Comparison of ENCODE assay signal across 1 cellular context in the genomic region with DNA sequence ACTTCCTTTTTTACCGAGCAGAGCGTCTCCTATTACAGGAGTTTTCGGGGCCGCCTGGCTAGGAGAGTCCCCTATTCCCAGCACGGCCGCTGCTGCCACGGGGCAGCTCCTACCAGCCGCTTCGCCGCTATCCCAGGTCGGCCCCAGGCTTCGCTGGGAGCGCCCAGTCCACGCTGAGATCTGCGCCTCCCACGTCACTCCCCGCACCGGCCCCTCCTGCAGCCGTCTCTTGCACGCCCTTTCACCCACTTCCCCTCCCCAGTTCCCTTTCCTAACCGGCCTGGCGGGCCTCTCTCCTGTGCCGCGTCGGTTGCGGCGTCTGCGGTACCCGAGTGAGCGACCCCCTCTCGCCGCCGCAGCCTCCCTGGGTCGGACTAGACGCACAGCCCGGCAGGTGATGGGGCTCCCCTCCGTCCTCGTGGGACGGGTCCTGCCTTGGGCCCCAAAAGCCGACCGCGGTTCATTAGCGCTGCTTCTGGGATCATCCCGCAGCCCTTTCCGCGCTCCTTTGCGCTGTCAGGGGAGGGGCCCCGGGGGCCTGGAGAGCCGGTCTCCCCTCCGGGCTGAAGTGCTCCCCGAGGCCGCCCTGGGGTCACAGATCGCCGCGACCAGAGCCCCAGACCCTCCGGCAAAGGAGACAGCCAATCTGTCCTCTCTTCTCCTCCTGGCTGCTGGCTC.
TF ChIP-seq lines count a peak whose summit lies in the region.

No MANE protein-coding gene starts in this region.

TF ChIP-seq in HepG2, 621 proteins besides CTCF, POLR2A, EP300 and RAD21 (continued from another document and continues in another):
- TF ChIP-seq, protein P1, sequence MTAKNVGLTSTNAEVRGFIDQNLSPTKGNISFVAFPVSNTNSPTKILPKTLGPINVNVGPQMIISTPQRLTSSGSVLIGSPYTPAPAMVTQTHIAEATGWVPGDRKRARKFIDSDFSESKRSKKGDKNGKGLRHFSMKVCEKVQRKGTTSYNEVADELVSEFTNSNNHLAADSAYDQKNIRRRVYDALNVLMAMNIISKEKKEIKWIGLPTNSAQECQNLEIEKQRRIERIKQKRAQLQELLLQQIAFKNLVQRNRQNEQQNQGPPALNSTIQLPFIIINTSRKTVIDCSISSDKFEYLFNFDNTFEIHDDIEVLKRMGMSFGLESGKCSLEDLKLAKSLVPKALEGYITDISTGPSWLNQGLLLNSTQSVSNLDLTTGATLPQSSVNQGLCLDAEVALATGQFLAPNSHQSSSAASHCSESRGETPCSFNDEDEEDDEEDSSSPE (CRISPR knock-in tag; IDR thresholded peaks at IDR 0.05), result no peak; the same call in 1 of the 2 replicates
- TF ChIP-seq ATF5 (CRISPR knock-in tag; IDR thresholded peaks at IDR 0.05; ENCODE audit: low read depth) (no peak), SNRNP70 (IDR thresholded peaks at IDR 0.05; ENCODE audit: low read depth, low read length) (no peak), FOSL2 (CRISPR knock-in tag; IDR thresholded peaks at IDR 0.05) (no peak; the same call in 1 of the 2 replicates), ZNF615 (CRISPR knock-in tag; IDR thresholded peaks at IDR 0.05; ENCODE audit: borderline replicate concordance) (no peak; the same call in 1 of the 2 replicates), DZIP1 (CRISPR knock-in tag; IDR thresholded peaks at IDR 0.05) (no peak), MBD4 (IDR thresholded peaks at IDR 0.05; ENCODE audit: borderline replicate concordance, low read length) (no peak), KDM5B (CRISPR knock-in tag; IDR thresholded peaks at IDR 0.05; ENCODE audit: borderline replicate concordance) (peak; percentile 65; the same call in 1 of the 2 replicates), ZNF781 (CRISPR knock-in tag; IDR thresholded peaks at IDR 0.05; ENCODE audit: borderline replicate concordance, not compliant biosample characterization) (peak; percentile 62), GFI1 (CRISPR knock-in tag; IDR thresholded peaks at IDR 0.05; ENCODE audit: borderline replicate concordance) (no peak), ZNF572 (CRISPR knock-in tag; IDR thresholded peaks at IDR 0.05) (no peak), MZF1 (CRISPR knock-in tag; IDR thresholded peaks at IDR 0.05; ENCODE audit: borderline replicate concordance) (no peak), ZBTB40 (IDR thresholded peaks at IDR 0.05) (no peak), ZBTB40 (CRISPR knock-in tag; IDR thresholded peaks at IDR 0.05) (0 out of 2 replicates have a peak, but pooled peaks have one; percentile 4), RBFOX2 (IDR thresholded peaks at IDR 0.05; ENCODE audit: low read depth, low read length) (peak; percentile 99), ZNF430 (CRISPR knock-in tag; IDR thresholded peaks at IDR 0.05) (0 out of 2 replicates have a peak, but pooled peaks have one; percentile 13), ZNF484 (CRISPR knock-in tag; IDR thresholded peaks at IDR 0.05; ENCODE audit: borderline replicate concordance, low read depth) (no peak), GPN1 (CRISPR knock-in tag; IDR thresholded peaks at IDR 0.05; ENCODE audit: borderline replicate concordance) (no peak), ZNF563 (CRISPR knock-in tag; IDR thresholded peaks at IDR 0.05) (peak; percentile 77; the same call in 1 of the 2 replicates), FOXO4 (CRISPR knock-in tag; conservative IDR thresholded peaks at IDR 0.05) (0 out of 2 replicates have a peak, but pooled peaks have one; percentile 49), NCOA2 (CRISPR knock-in tag; IDR thresholded peaks at IDR 0.05) (no peak; the same call in 1 of the 2 replicates), ISL2 (CRISPR knock-in tag; IDR thresholded peaks at IDR 0.05) (no peak), ZBTB38 (CRISPR knock-in tag; IDR thresholded peaks at IDR 0.05) (no peak)
- TF ChIP-seq, protein P2, sequence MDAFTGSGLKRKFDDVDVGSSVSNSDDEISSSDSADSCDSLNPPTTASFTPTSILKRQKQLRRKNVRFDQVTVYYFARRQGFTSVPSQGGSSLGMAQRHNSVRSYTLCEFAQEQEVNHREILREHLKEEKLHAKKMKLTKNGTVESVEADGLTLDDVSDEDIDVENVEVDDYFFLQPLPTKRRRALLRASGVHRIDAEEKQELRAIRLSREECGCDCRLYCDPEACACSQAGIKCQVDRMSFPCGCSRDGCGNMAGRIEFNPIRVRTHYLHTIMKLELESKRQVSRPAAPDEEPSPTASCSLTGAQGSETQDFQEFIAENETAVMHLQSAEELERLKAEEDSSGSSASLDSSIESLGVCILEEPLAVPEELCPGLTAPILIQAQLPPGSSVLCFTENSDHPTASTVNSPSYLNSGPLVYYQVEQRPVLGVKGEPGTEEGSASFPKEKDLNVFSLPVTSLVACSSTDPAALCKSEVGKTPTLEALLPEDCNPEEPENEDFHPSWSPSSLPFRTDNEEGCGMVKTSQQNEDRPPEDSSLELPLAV (CRISPR knock-in tag; conservative IDR thresholded peaks at IDR 0.05; ENCODE audit: low read depth), result no peak
- TF ChIP-seq, protein P3, sequence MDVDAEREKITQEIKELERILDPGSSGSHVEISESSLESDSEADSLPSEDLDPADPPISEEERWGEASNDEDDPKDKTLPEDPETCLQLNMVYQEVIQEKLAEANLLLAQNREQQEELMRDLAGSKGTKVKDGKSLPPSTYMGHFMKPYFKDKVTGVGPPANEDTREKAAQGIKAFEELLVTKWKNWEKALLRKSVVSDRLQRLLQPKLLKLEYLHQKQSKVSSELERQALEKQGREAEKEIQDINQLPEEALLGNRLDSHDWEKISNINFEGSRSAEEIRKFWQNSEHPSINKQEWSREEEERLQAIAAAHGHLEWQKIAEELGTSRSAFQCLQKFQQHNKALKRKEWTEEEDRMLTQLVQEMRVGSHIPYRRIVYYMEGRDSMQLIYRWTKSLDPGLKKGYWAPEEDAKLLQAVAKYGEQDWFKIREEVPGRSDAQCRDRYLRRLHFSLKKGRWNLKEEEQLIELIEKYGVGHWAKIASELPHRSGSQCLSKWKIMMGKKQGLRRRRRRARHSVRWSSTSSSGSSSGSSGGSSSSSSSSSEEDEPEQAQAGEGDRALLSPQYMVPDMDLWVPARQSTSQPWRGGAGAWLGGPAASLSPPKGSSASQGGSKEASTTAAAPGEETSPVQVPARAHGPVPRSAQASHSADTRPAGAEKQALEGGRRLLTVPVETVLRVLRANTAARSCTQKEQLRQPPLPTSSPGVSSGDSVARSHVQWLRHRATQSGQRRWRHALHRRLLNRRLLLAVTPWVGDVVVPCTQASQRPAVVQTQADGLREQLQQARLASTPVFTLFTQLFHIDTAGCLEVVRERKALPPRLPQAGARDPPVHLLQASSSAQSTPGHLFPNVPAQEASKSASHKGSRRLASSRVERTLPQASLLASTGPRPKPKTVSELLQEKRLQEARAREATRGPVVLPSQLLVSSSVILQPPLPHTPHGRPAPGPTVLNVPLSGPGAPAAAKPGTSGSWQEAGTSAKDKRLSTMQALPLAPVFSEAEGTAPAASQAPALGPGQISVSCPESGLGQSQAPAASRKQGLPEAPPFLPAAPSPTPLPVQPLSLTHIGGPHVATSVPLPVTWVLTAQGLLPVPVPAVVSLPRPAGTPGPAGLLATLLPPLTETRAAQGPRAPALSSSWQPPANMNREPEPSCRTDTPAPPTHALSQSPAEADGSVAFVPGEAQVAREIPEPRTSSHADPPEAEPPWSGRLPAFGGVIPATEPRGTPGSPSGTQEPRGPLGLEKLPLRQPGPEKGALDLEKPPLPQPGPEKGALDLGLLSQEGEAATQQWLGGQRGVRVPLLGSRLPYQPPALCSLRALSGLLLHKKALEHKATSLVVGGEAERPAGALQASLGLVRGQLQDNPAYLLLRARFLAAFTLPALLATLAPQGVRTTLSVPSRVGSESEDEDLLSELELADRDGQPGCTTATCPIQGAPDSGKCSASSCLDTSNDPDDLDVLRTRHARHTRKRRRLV (CRISPR knock-in tag; IDR thresholded peaks at IDR 0.05), result no peak
- TF ChIP-seq, protein P4, sequence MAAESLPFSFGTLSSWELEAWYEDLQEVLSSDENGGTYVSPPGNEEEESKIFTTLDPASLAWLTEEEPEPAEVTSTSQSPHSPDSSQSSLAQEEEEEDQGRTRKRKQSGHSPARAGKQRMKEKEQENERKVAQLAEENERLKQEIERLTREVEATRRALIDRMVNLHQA (CRISPR knock-in tag; IDR thresholded peaks at IDR 0.05), result no peak
- TF ChIP-seq, protein P5, sequence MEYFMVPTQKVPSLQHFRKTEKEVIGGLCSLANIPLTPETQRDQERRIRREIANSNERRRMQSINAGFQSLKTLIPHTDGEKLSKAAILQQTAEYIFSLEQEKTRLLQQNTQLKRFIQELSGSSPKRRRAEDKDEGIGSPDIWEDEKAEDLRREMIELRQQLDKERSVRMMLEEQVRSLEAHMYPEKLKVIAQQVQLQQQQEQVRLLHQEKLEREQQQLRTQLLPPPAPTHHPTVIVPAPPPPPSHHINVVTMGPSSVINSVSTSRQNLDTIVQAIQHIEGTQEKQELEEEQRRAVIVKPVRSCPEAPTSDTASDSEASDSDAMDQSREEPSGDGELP (IDR thresholded peaks at IDR 0.05; ENCODE audit: borderline replicate concordance, low read depth), result no peak
